In the genomic region with DNA sequence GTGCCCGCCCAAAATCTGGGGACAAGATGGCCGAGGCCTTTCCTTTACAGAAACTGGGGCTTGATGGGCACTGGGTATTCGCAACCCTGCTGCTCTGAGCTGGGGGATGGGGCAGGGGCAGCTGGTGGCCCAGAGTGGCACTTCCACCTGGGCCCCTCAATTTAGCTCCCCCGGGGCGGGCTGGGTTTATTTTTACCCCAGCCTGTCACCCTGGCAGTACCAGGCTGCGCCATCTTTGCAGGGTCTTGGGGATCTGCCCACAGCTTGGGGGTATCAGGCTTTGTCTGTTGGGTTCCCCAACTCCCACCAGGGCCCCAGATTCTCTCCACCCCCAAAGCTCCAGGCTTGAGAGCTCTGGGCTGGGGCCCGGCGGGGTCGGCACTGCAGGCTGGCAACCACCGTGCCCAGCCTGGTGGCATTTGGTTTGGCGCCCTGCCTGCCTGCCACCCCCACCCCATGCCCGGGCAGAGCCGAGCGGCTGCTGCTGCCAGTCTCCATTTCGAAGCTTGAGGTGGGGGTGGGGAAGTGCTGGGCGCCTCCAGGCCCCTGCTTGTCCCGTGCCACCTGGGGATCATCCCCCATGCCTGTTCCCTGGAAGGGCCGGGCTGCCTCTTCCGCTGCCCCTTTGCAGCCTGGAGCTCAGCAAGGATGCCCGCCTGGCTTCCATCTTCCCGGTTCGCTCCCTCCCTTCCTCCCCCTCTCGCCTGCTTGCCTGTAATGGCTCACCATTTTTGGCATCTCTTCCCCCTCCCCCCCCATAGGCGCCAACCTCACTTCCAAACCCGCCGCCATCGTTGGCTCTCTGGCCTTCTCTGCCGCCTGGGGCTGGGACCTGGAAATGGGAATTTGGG, we compare ENCODE assay signal across 14 cellular contexts. TPM values are rescaled to one million over a fixed set of nuclear protein-coding genes. Genes with fewer than 3 reads are reported as not detected.
DNase-seq lines count a peak whose midpoint lies in the region; ATAC-seq and TF ChIP-seq lines count a peak whose summit lies in the region.
"Had no signal": no experiment of that assay in that cellular context is flagged by ENCODE, and none has a peak within 500 bp of the region (broad histone marks: within the 10 kb centered on the region; RNA-seq: fewer than 3 reads in every experiment).

No MANE protein-coding gene starts in this region.

- peaks cover 2% of the 10 kb centered on the region for H3K4me1 Mint-ChIP-seq in activated CD8-positive, alpha-beta T cell treated with anti-CD3 and anti-CD28 coated beads for 36 hours (ENCODE audit: low read depth)

- peaks cover 21% of the 10 kb centered on the region for H3K27me3 Mint-ChIP-seq in activated CD8-positive, alpha-beta T cell treated with anti-CD3 and anti-CD28 coated beads for 36 hours

- ATAC-seq in activated CD8-positive, alpha-beta T cell treated with anti-CD3 and anti-CD28 coated beads for 36 hours = no peak
- ATAC-seq in GM21381 (IDR thresholded peaks at IDR 0.05; ENCODE audit: unreplicated experiment) = no peak
- ATAC-seq in GM21576 (IDR thresholded peaks at IDR 0.05; ENCODE audit: unreplicated experiment) = no peak
- no peak for ATAC-seq in GM19455 (IDR thresholded peaks at IDR 0.05; ENCODE audit: unreplicated experiment)
- ATAC-seq: activated CD4-positive, alpha-beta T cell treated with anti-CD3 and anti-CD28 coated beads for 36 hours had no signal

- no peak overlapping the region for H3K27ac Mint-ChIP-seq in activated CD8-positive, alpha-beta T cell treated with anti-CD3 and anti-CD28 coated beads for 36 hours
- H3K27ac Mint-ChIP-seq: activated CD4-positive, alpha-beta T cell treated with anti-CD3 and anti-CD28 coated beads for 36 hours; activated T-cell treated with anti-CD3 and anti-CD28 coated beads, Interleukin-2, amount 50 U/mL, for 24 hours had no signal

- POLR2A ChIA-PET in activated CD8-positive, alpha-beta T cell treated with anti-CD3 and anti-CD28 coated beads for 36 hours (lab: Charles Lee) = interaction anchor here (0.6 kb wide), 1 partner anchor 36 kb away, joined by 3 read pairs; no protein-coding TSS in a partner anchor

- no peaks in the 10 kb centered on the region for H3K9me3 Mint-ChIP-seq in activated CD8-positive, alpha-beta T cell treated with anti-CD3 and anti-CD28 coated beads for 36 hours
- H3K9me3 Mint-ChIP-seq: activated T-cell treated with anti-CD3 and anti-CD28 coated beads, Interleukin-2, amount 50 U/mL, for 24 hours had no signal

- TF ChIP-seq CTCF in 22Rv1 (IDR thresholded peaks at IDR 0.05) = no peak
- no peak for TF ChIP-seq CTCF in left ventricle myocardium inferior (IDR thresholded peaks at IDR 0.05; ENCODE audit: borderline replicate concordance)
- TF ChIP-seq CTCF in activated CD8-positive, alpha-beta T cell treated with anti-CD3 and anti-CD28 coated beads for 36 hours (IDR thresholded peaks at IDR 0.05) = no peak

- H3K4me3 ChIP-seq in adipocyte (ENCODE audit: low read length) = no peak overlapping the region
- peak overlapping the region; percentile 43 for H3K4me3 ChIP-seq in left ventricle myocardium inferior
- H3K4me3 ChIP-seq in skeletal muscle tissue (ENCODE audit: low read length in 3 of 3) = peak overlapping the region; percentile 68 to 76 (median 70)

- no peaks in the 10 kb centered on the region for H3K27me3 ChIP-seq in adipocyte (replicated peaks; ENCODE audit: control insufficient read depth, insufficient read depth, low read length)
- no peaks in the 10 kb centered on the region for H3K27me3 ChIP-seq in left ventricle myocardium inferior (ENCODE audit: low read depth)
- no peaks in the 10 kb centered on the region for H3K27me3 ChIP-seq in skeletal muscle tissue (ENCODE audit: control insufficient read depth in 3 of 3, insufficient read depth in 3 of 3, low read length in 3 of 3)

- intact Hi-C loops in left ventricle myocardium inferior (cut with micrococcal nuclease) = no loop called here
- intact Hi-C loops in activated CD8-positive, alpha-beta T cell treated with anti-CD3 and anti-CD28 coated beads for 36 hours (cut with micrococcal nuclease) = no loop called here

- CTCF ChIA-PET in activated CD8-positive, alpha-beta T cell treated with anti-CD3 and anti-CD28 coated beads for 36 hours (lab: Charles Lee) = interaction anchor here (1.6 to 4.7 kb wide), 8 partner anchors 21 to 87 kb away, joined by 3 to 21 read pairs (median 8); no protein-coding TSS in a partner anchor

- H3K9me3 ChIP-seq in adipocyte (ENCODE audit: control insufficient read depth, low read length) = no peaks in the 10 kb centered on the region
- no peaks in the 10 kb centered on the region for H3K9me3 ChIP-seq in left ventricle myocardium inferior (replicated peaks)
- no peaks in the 10 kb centered on the region for H3K9me3 ChIP-seq in skeletal muscle tissue (ENCODE audit: control insufficient read depth in 3 of 3, low read length in 3 of 3)

- H3K36me3 Mint-ChIP-seq in activated CD8-positive, alpha-beta T cell treated with anti-CD3 and anti-CD28 coated beads for 36 hours (ENCODE audit: low read depth) = no peaks in the 10 kb centered on the region

- H3K4me1 ChIP-seq in adipocyte (ENCODE audit: control insufficient read depth, insufficient read depth, low read length) (peaks cover 80% of the 10 kb centered on the region), left ventricle myocardium inferior (peaks cover 98% of the 10 kb centered on the region), skeletal muscle tissue (ENCODE audit: control insufficient read depth in 3 of 3, insufficient read depth in 3 of 3, low read length in 3 of 3) (peaks cover 76 to 89% (median 87%) of the 10 kb centered on the region in 3 donors)

- peak overlapping the region; percentile 62 for H3K9ac ChIP-seq in adipocyte (ENCODE audit: low read length)
- H3K9ac ChIP-seq in skeletal muscle tissue (ENCODE audit: low read depth in 1 of 3, low read length in 3 of 3) = peak overlapping the region; percentile 87 to 93 (median 93)

- peak overlapping the region; percentile 99 for H3K27ac ChIP-seq in 22Rv1
- peak overlapping the region; percentile 95 for H3K27ac ChIP-seq in left ventricle myocardium inferior (replicated peaks)
- H3K27ac ChIP-seq in skeletal muscle tissue (ENCODE audit: low read depth, low read length) = peak overlapping the region; percentile 99

- DNase-seq in adipocyte (ENCODE audit: low read depth) (no peak), left ventricle myocardium inferior (no peak)
- DNase-seq in activated CD8-positive, alpha-beta T cell treated with anti-CD3 and anti-CD28 coated beads for 36 hours = no peak
- DNase-seq: ACHN; activated CD4-positive, alpha-beta T cell treated with anti-CD3 and anti-CD28 coated beads for 36 hours; activated T-cell treated with anti-CD3 and anti-CD28 coated beads, Interleukin-2, amount 50 U/mL, for 24 hours; NCI-H82; stimulated activated CD4-positive, alpha-beta T cell treated with anti-CD3 and anti-CD28 coated beads, Interleukin-4, amount 100 ng/mL, for 1 hour had no signal

- no peak overlapping the region for H3K4me3 Mint-ChIP-seq in activated CD8-positive, alpha-beta T cell treated with anti-CD3 and anti-CD28 coated beads for 36 hours
- H3K4me3 Mint-ChIP-seq: activated CD4-positive, alpha-beta T cell treated with anti-CD3 and anti-CD28 coated beads for 36 hours; activated T-cell treated with anti-CD3 and anti-CD28 coated beads, Interleukin-2, amount 50 U/mL, for 24 hours had no signal

- H3K36me3 ChIP-seq in adipocyte (ENCODE audit: control insufficient read depth, insufficient read depth, low read length, severe bottlenecking) (peaks cover 7% of the 10 kb centered on the region), left ventricle myocardium inferior (no peaks in the 10 kb centered on the region), skeletal muscle tissue (ENCODE audit: control insufficient read depth in 3 of 3, insufficient read depth in 3 of 3, low read length in 3 of 3) (peaks cover 4 to 9% (median 5%) of the 10 kb centered on the region in 3 donors)

RNA-seq across cellular contexts. Expression of gene NFIX, which starts 11.4 kb away (rescaled TPM):
- total RNA-seq in left ventricle myocardium inferior (118 TPM), skeletal muscle tissue (49.1 TPM)
- 1 to 10 TPM; 4.7 to 5.0 TPM for total RNA-seq in activated CD8-positive, alpha-beta T cell treated with anti-CD3 and anti-CD28 coated beads for 36 hours

RNA-seq across cellular contexts. Expression of gene DAND5, which starts 37.3 kb away (rescaled TPM):
- total RNA-seq in left ventricle myocardium inferior = 12.7 TPM
- total RNA-seq in skeletal muscle tissue = not detected
- total RNA-seq in activated CD8-positive, alpha-beta T cell treated with anti-CD3 and anti-CD28 coated beads for 36 hours = not detected
- total RNA-seq: T-helper 2 cell treated with Interferon-gamma antibody and Interleukin-4, amounts not matched to agents 100 ng/mL and 5 ng/mL, for 36 hours had no signal

RNA-seq across cellular contexts. Expression of gene GADD45GIP1, which starts 49.6 kb away (rescaled TPM):
- 31.4 TPM for total RNA-seq in left ventricle myocardium inferior
- 21.4 TPM for total RNA-seq in skeletal muscle tissue
- 10 to 100 TPM; 32.6 to 36.0 TPM for total RNA-seq in activated CD8-positive, alpha-beta T cell treated with anti-CD3 and anti-CD28 coated beads for 36 hours

Comparison
In these comparisons a context has a peak if more than half of its experiments do, and no peak if none do; other contexts are left out.
1. RNA of gene DAND5, which starts 37.3 kb away (total RNA-seq): 12.7 TPM in left ventricle myocardium inferior (single experiment); not detected in activated CD8-positive, alpha-beta T cell treated with anti-CD3 and anti-CD28 coated beads for 36 hours and not detected in skeletal muscle tissue (single experiment); every median in the first group is over 10 times any median in the second.
2. Peak in every context shown above with its lines, with median percentiles within 50 percentile points of each other: H3K27ac ChIP-seq.